In genomic region chr2:20822535-20823490, GRCh38 we compare ENCODE assay signal across 8 cellular contexts. TPM values are rescaled to one million over a fixed set of nuclear protein-coding genes. Genes with fewer than 3 reads are reported as not detected.
DNase-seq lines count a peak whose midpoint lies in the region; ATAC-seq and TF ChIP-seq lines count a peak whose summit lies in the region.

Gene LDAH (minus strand): TSS chr2:20823101. CDS start chr2:20801463, 21,638 bp downstream.

- H2BK20ac ChIP-seq in IMR-90 (ENCODE audit: low read depth, low read length): no peak within 1 kb of the TSS

- peaks cover 10% of the 10 kb centered on the region for H3F3A ChIP-seq in PC-9 (ENCODE audit: insufficient read depth, low read depth)

- no peak within 1 kb of the TSS for H2BK15ac ChIP-seq in IMR-90 (ENCODE audit: low read depth, low read length)

- BruUV-seq in IMR-90 (replicated peaks; lab: Mats Ljungman, UMichigan) (TSS peak; percentile 99), PC-9 (replicated peaks; lab: Mats Ljungman, UMichigan) (TSS peak; percentile 78)

- POLR2A ChIA-PET in IMR-90 (lab: Charles Lee; ENCODE audit: unreplicated experiment) (interaction anchor here (0.6 kb wide), 2 partner anchors 15 to 41 kb away, joined by 6 read pairs; no protein-coding TSS in a partner anchor), PC-9 (lab: Charles Lee; ENCODE audit: unreplicated experiment) (no interaction called here)

- TF ChIP-seq CTCF in IMR-90 (conservative IDR thresholded peaks at IDR 0.05; ENCODE audit: low read depth, low read length): no peak
- no peak for TF ChIP-seq CTCF in PC-9 (conservative IDR thresholded peaks at IDR 0.05)

- ATAC-seq in GM21529 (IDR thresholded peaks at IDR 0.05; ENCODE audit: unreplicated experiment) (peak; percentile 87), IMR-90 (ENCODE audit: low read depth) (peak; percentile 95)

- H3K14ac ChIP-seq in IMR-90 (replicated peaks; ENCODE audit: low read depth, low read length): peak within 1 kb of the TSS; percentile 73

- peak within 1 kb of the TSS; percentile 81 for H3K4ac ChIP-seq in IMR-90 (ENCODE audit: low read depth, low read length)

- H2AFZ ChIP-seq in IMR-90 (replicated peaks; ENCODE audit: low read length, poor library complexity) (peak within 1 kb of the TSS; percentile 95), PC-9 (peak within 1 kb of the TSS; percentile 99)

- H3K36me3 ChIP-seq in IMR-90 (ENCODE audit: control insufficient read depth, insufficient read depth, low read length): no peaks in the 10 kb centered on the region
- H3K36me3 ChIP-seq in PC-9 (ENCODE audit: low read depth): no peaks in the 10 kb centered on the region
- H3K36me3 ChIP-seq in mucosa of rectum (ENCODE audit: control insufficient read depth in 2 of 2, insufficient read depth in 2 of 2, low read length in 2 of 2): no peaks in the 10 kb centered on the region

- peak within 1 kb of the TSS; percentile 94 for H4K5ac ChIP-seq in IMR-90 (ENCODE audit: low read depth, low read length)

- H3K79me2 ChIP-seq in PC-9 (ENCODE audit: low read depth): peaks cover 18% of the 10 kb centered on the region

- H3K9me3 ChIP-seq in IMR-90 (ENCODE audit: control insufficient read depth, insufficient read depth, low read length) (no peaks in the 10 kb centered on the region), PC-9 (ENCODE audit: insufficient read depth, low read depth) (no peaks in the 10 kb centered on the region), mucosa of rectum (ENCODE audit: control insufficient read depth in 2 of 2, low read length in 2 of 2) (no peaks in the 10 kb centered on the region)

- H3K18ac ChIP-seq in IMR-90 (ENCODE audit: low read depth, low read length): peak within 1 kb of the TSS; percentile 24; the same call in 1 of the 2 replicates

- peak within 1 kb of the TSS; percentile 96 for H4K8ac ChIP-seq in IMR-90 (ENCODE audit: low read depth in 2 of 2, low read length in 2 of 2)

- CTCF ChIA-PET in IMR-90 (lab: Yijun Ruan, JAX): interaction anchor here (0.7 to 1.1 kb wide), 2 partner anchors 13 to 145 kb away, joined by 3 to 4 read pairs; no protein-coding TSS in a partner anchor
- CTCF ChIA-PET in PC-9 (lab: Charles Lee): interaction anchor here (1.6 kb wide), 1 partner anchor 172 kb away, joined by 5 read pairs; the partner anchor contains the start of gene HS1BP3

- H4K20me1 ChIP-seq in IMR-90 (ENCODE audit: insufficient read depth, low read length): no peaks in the 10 kb centered on the region
- no peaks in the 10 kb centered on the region for H4K20me1 ChIP-seq in PC-9 (ENCODE audit: insufficient read depth)

- TF ChIP-seq POLR2A in IMR-90 (IDR thresholded peaks at IDR 0.05; ENCODE audit: low read depth, low read length) (peak; percentile 84), erythroblast (IDR thresholded peaks at IDR 0.05; ENCODE audit: low read length) (peak; percentile 91)

- H3K4me2 ChIP-seq in IMR-90 (ENCODE audit: low read depth, low read length): peak within 1 kb of the TSS; percentile 94
- H3K4me2 ChIP-seq in PC-9: peak within 1 kb of the TSS; percentile 95

- peak within 1 kb of the TSS; percentile 91 for H3K56ac ChIP-seq in IMR-90 (ENCODE audit: extremely low read depth, insufficient read depth, low read length)

- peak within 1 kb of the TSS; percentile 67 for H3K9ac ChIP-seq in IMR-90 (ENCODE audit: low read depth, low read length)
- H3K9ac ChIP-seq in mucosa of rectum (ENCODE audit: low read depth in 1 of 2, low read length in 2 of 2): peak within 1 kb of the TSS; percentile 93 to 97

- peak within 1 kb of the TSS; percentile 69 for H3K27ac ChIP-seq in IMR-90 (ENCODE audit: insufficient read depth, low read length)
- peak within 1 kb of the TSS; percentile 82 for H3K27ac ChIP-seq in PC-9
- H3K27ac ChIP-seq in mucosa of rectum (ENCODE audit: low read depth in 2 of 2, low read length in 2 of 2): peak within 1 kb of the TSS; percentile 86 to 95

- H3K9me1 ChIP-seq in IMR-90 (ENCODE audit: insufficient read depth, low read length): no peaks in the 10 kb centered on the region

- in situ Hi-C loops in IMR-90 (cut with MboI; ENCODE audit: low sequenced_read_pairs): no loop called here

- no peaks in the 10 kb centered on the region for H3K4me1 ChIP-seq in IMR-90 (ENCODE audit: control insufficient read depth, insufficient read depth, low read length)
- H3K4me1 ChIP-seq in PC-9 (replicated peaks; ENCODE audit: insufficient read depth): peaks cover 8% of the 10 kb centered on the region
- no peaks in the 10 kb centered on the region for H3K4me1 ChIP-seq in mucosa of rectum (ENCODE audit: control insufficient read depth in 2 of 2, insufficient read depth in 2 of 2, low read length in 2 of 2)

- no peak for TF ChIP-seq RAD21 in IMR-90 (IDR thresholded peaks at IDR 0.05; ENCODE audit: low read length)

- peak; percentile 75 for DNase-seq in DMS114 treated with DMSO at 0.1 percent for 48 hours (lab: John Stamatoyannopoulos, UW; ENCODE audit: unreplicated experiment)
- DNase-seq in IMR-90: peak; percentile 87
- peak; percentile 64 to 82 for DNase-seq in PC-9
- peak; percentile 83 for DNase-seq in activated T-cell treated with anti-CD3 and anti-CD28 coated beads, Interleukin-2, amount 50 U/mL, for 1 hour
- DNase-seq in erythroblast (lab: John Stamatoyannopoulos, UW): peak; percentile 92 to 94
- peak; percentile 74 to 76 for DNase-seq in stimulated activated CD8-positive, alpha-beta memory T cell treated with anti-CD3 and anti-CD28 coated beads, Interleukin-4, amount 100 ng/mL, for 4 hours (ENCODE audit: low read depth in 2 of 2, low spot score in 1 of 2)

- peak within 1 kb of the TSS; percentile 63 for H2AK9ac ChIP-seq in IMR-90 (replicated peaks; ENCODE audit: low read depth, low read length, poor library complexity)

- H3K9me2 ChIP-seq in PC-9 (ENCODE audit: insufficient read depth): no peaks in the 10 kb centered on the region

- peak within 1 kb of the TSS; percentile 44; the same call in 1 of the 2 replicates for H2AK5ac ChIP-seq in IMR-90 (ENCODE audit: low read depth, low read length)

- H3K79me1 ChIP-seq in IMR-90 (ENCODE audit: low read depth in 1 of 2, low read length in 2 of 2): peaks cover 6 to 14% of the 10 kb centered on the region in 2 experiments

- H3K4me3 ChIP-seq in IMR-90 (ENCODE audit: insufficient read depth, low read depth, low read length) (peak within 1 kb of the TSS; percentile 66), PC-9 (peak within 1 kb of the TSS; percentile 86), mucosa of rectum (ENCODE audit: low read length in 2 of 2) (peak within 1 kb of the TSS; percentile 78 to 90)

- dilution Hi-C loops in IMR-90 (cut with HindIII; ENCODE audit: low sequenced_read_pairs, unreplicated experiment): no loop called here

- H3K23ac ChIP-seq in IMR-90 (ENCODE audit: low read depth, low read length): peak within 1 kb of the TSS; percentile 44

- peak within 1 kb of the TSS; percentile 27 for H2BK5ac ChIP-seq in IMR-90 (ENCODE audit: low read depth, low read length, poor library complexity, severe bottlenecking)

- intact Hi-C loops in IMR-90 (cut with micrococcal nuclease) (loop anchor here (2.0 to 10.0 kb wide), 2 partner anchors 140 to 888 kb away; no protein-coding TSS in a partner anchor), PC-9 (cut with micrococcal nuclease; ENCODE audit: unreplicated experiment) (loop anchor here (1.0 kb wide), 1 partner anchor 162 kb away; no protein-coding TSS in a partner anchor)

- H4K91ac ChIP-seq in IMR-90 (ENCODE audit: insufficient read depth, low read depth, low read length): peak within 1 kb of the TSS; percentile 69

- WGBS in IMR-90 (ENCODE audit: extremely low coverage in 2 of 2, insufficient read length in 1 of 2), 2 experiments: 0% methylated on average over 19 of the region's 46 CpGs; no CpG with 5 or more reads in 1 of the 2 experiments

- H3K27me3 ChIP-seq in IMR-90 (ENCODE audit: control insufficient read depth, insufficient read depth, low read length) (no peaks in the 10 kb centered on the region), PC-9 (ENCODE audit: insufficient read depth, low read depth) (no peaks in the 10 kb centered on the region), mucosa of rectum (ENCODE audit: control insufficient read depth in 2 of 2, insufficient read depth in 2 of 2, low read length in 2 of 2) (peaks cover 0 to under 1% of the 10 kb centered on the region in 2 donors)

- H2BK120ac ChIP-seq in IMR-90 (ENCODE audit: low read depth, low read length): no peak within 1 kb of the TSS

TF ChIP-seq in IMR-90, 13 proteins besides CTCF, POLR2A, EP300 and RAD21 (continues in another document):
- TF ChIP-seq BHLHE40 (IDR thresholded peaks at IDR 0.05; ENCODE audit: low read depth, low read length): peak; percentile 100
- TF ChIP-seq SMC3 (IDR thresholded peaks at IDR 0.05; ENCODE audit: low read depth, low read length): no peak
- TF ChIP-seq RCOR1 (IDR thresholded peaks at IDR 0.05; ENCODE audit: insufficient replicate concordance, low read length): no peak
- no peak for TF ChIP-seq FOS (IDR thresholded peaks at IDR 0.05; ENCODE audit: low read depth, low read length)
- peak; percentile 97 for TF ChIP-seq MAZ (IDR thresholded peaks at IDR 0.05; ENCODE audit: borderline replicate concordance, low read depth, low read length)
- no peak for TF ChIP-seq NFE2L2 (IDR thresholded peaks at IDR 0.05; ENCODE audit: low read depth, low read length)
- peak; percentile 81; the same call in 1 of the 2 replicates for TF ChIP-seq ELK1 (IDR thresholded peaks at IDR 0.05; ENCODE audit: borderline replicate concordance, low read depth, low read length)
- TF ChIP-seq MAFK (IDR thresholded peaks at IDR 0.05; ENCODE audit: low read depth, low read length): no peak
- TF ChIP-seq CEBPB (IDR thresholded peaks at IDR 0.05; ENCODE audit: low read depth, low read length): no peak
- no peak for TF ChIP-seq CHD1 (IDR thresholded peaks at IDR 0.05; ENCODE audit: low read depth, low read length)
- TF ChIP-seq RFX5 (IDR thresholded peaks at IDR 0.05; ENCODE audit: low read depth, low read length): no peak
- no peak; the same call in 1 of the 2 replicates for TF ChIP-seq MXI1 (IDR thresholded peaks at IDR 0.05; ENCODE audit: borderline replicate concordance, low read depth, low read length)

RNA-seq across cellular contexts. Expression of gene LDAH, which starts in this region (rescaled TPM):
- total RNA-seq in IMR-90 (2012; rRNA removed) (22.5 and 31.7 TPM in 2 replicates), PC-9 (2021) (14.6 and 18.3 TPM in 2 replicates)
- 8.0 and 12.1 TPM in 2 replicates for polyA plus RNA-seq in IMR-90 (2012; rRNA removed)
- 3.6 and 3.8 TPM in 2 replicates for polyA plus RNA-seq in IMR-90 (2012; cell fraction: cytosol; rRNA removed)
- polyA plus RNA-seq in IMR-90 (2012; cell fraction: nucleus; rRNA removed; ENCODE audit: low replicate concordance): 1.5 and 12.0 TPM in 2 replicates

Comparison
In these comparisons a context has a peak if more than half of its experiments do, and no peak if none do; other contexts are left out.
1. Peak in every context shown above with its lines: DNase-seq, ATAC-seq, H3K4me3 ChIP-seq and H3K27ac ChIP-seq.